Comparison of ENCODE assay signal across 1 cellular context in the genomic region with DNA sequence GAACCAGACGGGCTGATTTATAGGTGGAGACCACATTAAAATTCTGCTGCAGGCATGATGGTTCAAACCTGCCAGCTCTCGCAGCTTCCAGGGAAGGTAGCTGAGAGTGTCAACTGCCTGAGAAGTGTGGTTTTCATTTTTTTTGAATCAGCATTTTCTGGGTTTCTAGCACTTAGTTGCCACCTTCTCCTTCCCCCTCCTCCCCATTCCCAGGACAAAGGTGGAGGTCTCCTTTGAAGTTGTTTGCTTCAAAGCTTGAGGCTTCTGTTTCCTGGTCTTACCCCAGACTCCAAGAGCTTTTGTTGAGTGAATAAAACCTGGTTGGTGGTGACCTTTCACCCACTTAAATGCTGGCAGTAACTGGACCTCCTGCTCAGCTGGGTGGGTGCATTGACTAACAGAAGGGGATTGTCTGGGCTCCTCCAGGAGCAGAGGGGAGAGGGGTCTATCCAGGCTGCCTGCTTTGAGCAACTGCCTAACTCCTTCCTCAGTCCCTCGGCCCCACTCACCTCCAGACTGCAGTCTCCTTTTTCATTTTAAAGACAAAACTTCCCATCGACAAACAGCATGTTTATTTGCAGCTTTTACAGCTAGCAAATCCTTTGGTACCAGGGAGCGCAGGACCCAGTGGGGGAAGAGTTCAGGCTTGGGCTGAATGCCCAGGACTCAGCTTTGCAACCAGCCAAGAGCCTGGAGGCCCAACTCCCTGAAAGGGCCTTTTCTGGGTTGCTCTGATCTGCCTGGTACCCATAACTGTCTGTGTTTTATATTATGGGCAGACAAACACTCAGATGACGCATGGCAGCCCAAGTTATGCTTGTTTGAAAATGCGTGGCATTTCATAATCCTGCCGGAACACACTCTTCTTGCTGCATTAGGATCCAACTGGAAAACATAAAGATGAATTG.
TF ChIP-seq lines count a peak whose summit lies in the region.

No MANE protein-coding gene starts in this region.

TF ChIP-seq in K562, 482 proteins besides CTCF, POLR2A, EP300 and RAD21:
- TF ChIP-seq MAFG (tag; conservative IDR thresholded peaks at IDR 0.05) (0 out of 2 replicates have a peak, but pooled peaks have one; percentile 25), ZFP1 (CRISPR knock-in tag; IDR thresholded peaks at IDR 0.05) (0 out of 2 replicates have a peak, but pooled peaks have one; percentile 13), DIDO1 (tag; IDR thresholded peaks at IDR 0.05; ENCODE audit: low read depth) (no peak), MAFF (IDR thresholded peaks at IDR 0.05; ENCODE audit: low read length) (peak; percentile 25; the same call in 1 of the 2 replicates), NFE2 (IDR thresholded peaks at IDR 0.05; ENCODE audit: low read depth) (no peak), CBX8 (IDR thresholded peaks at IDR 0.05; ENCODE audit: borderline replicate concordance, extremely low read depth, low read depth, low read length, poor library complexity, severe bottlenecking) (no peak), EGR1 (conservative IDR thresholded peaks at IDR 0.05) (no peak), ZNF316 (IDR thresholded peaks at IDR 0.05) (peak; percentile 71), TCF7L2 (IDR thresholded peaks at IDR 0.05; ENCODE audit: low read depth, low read length) (no peak), RBM17 (IDR thresholded peaks at IDR 0.05; ENCODE audit: borderline replicate concordance, low read depth, low read length) (no peak), C11orf30 (IDR thresholded peaks at IDR 0.05; ENCODE audit: low read depth) (peak; percentile 52; the same call in 1 of the 2 replicates)
- TF ChIP-seq, protein P1, sequence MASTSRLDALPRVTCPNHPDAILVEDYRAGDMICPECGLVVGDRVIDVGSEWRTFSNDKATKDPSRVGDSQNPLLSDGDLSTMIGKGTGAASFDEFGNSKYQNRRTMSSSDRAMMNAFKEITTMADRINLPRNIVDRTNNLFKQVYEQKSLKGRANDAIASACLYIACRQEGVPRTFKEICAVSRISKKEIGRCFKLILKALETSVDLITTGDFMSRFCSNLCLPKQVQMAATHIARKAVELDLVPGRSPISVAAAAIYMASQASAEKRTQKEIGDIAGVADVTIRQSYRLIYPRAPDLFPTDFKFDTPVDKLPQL (IDR thresholded peaks at IDR 0.05; ENCODE audit: extremely low read depth, insufficient read length): no peak
